In genomic region chr10:61059636-61060035, GRCh38 we compare ENCODE assay signal across 20 cellular contexts.
DNase-seq lines count a peak whose midpoint lies in the region; ATAC-seq and TF ChIP-seq lines count a peak whose summit lies in the region.
"Had no signal": no experiment of that assay in that cellular context is flagged by ENCODE, and none has a peak within 500 bp of the region (broad histone marks: within the 10 kb centered on the region; RNA-seq: fewer than 3 reads in every experiment).

No MANE protein-coding gene starts in this region.

- no peaks in the 10 kb centered on the region for H3F3A ChIP-seq in GM23338 (replicated peaks; ENCODE audit: low read depth)

- 0 out of 2 replicates have a peak overlapping the region, but pooled peaks have one; percentile 44 for H3K27ac Mint-ChIP-seq in GM23338
- H3K27ac Mint-ChIP-seq in brain, result peak overlapping the region in 3 of 5 experiments; percentile 58 to 75 (median 66)
- H3K27ac Mint-ChIP-seq in endodermal cell, result no peak overlapping the region
- H3K27ac Mint-ChIP-seq: B cell; CD8-positive, alpha-beta T cell; IgD-negative memory B cell had no signal

- no peaks in the 10 kb centered on the region for H3K9me3 ChIP-seq in endodermal cell (ENCODE audit: control insufficient read depth, low read length)
- H3K9me3 ChIP-seq in ovary, result no peaks in the 10 kb centered on the region
- H3K9me3 ChIP-seq: A549; BLaER1 treated with 17β-estradiol and CSF1 and Interleukin-3, amounts not matched to agents 10 nM and 100 nM; HAP-1 had no signal

- 0 out of 2 replicates have a peak, but pooled peaks cover 3% of the 10 kb centered on the region for H3K4me1 ChIP-seq in GM23338 (ENCODE audit: insufficient read depth)
- H3K4me1 ChIP-seq in endodermal cell (ENCODE audit: control insufficient read depth, insufficient read depth, low read length), result no peaks in the 10 kb centered on the region
- no peaks in the 10 kb centered on the region for H3K4me1 ChIP-seq in ovary (ENCODE audit: insufficient read depth)
- H3K4me1 ChIP-seq: BLaER1 treated with 17β-estradiol and CSF1 and Interleukin-3, amounts not matched to agents 10 nM and 100 nM had no signal

- H3K9me2 ChIP-seq in GM23338 (ENCODE audit: insufficient read depth), result no peaks in the 10 kb centered on the region

- no peak for DNase-seq in GM23338 (ENCODE audit: low spot score)
- no peak for DNase-seq in endodermal cell
- no peak for DNase-seq in kidney epithelial cell (ENCODE audit: low read depth)
- no peak for DNase-seq in ovary
- DNase-seq in activated CD4-positive, alpha-beta T cell treated with anti-CD3 and anti-CD28 coated beads, Interleukin-2, amount 50 U/mL, for 4 hours, result no peak
- no peak for DNase-seq in NCI-H2171 treated with DMSO at 0.1 percent for 48 hours (lab: John Stamatoyannopoulos, UW)
- DNase-seq: Calu3; CD8-positive, alpha-beta T cell; DMS79 treated with DMSO at 0.1 percent for 48 hours; GF-D8; GM23248 had no signal

- ATAC-seq in GM23338, result no peak
- ATAC-seq: A549; CD8-positive, alpha-beta T cell; GM12878; HepG2 had no signal

- no peaks in the 10 kb centered on the region for H3K27me3 ChIP-seq in GM23338 (ENCODE audit: insufficient read depth)
- H3K27me3 ChIP-seq in endodermal cell (ENCODE audit: control insufficient read depth, insufficient read depth, low read length, poor library complexity, severe bottlenecking), result no peaks in the 10 kb centered on the region
- H3K27me3 ChIP-seq in kidney epithelial cell (ENCODE audit: control insufficient read depth, insufficient read depth, low read length), result no peaks in the 10 kb centered on the region
- H3K27me3 ChIP-seq in ovary, result no peaks in the 10 kb centered on the region
- H3K27me3 ChIP-seq: BLaER1 treated with 17β-estradiol and CSF1 and Interleukin-3, amounts not matched to agents 10 nM and 100 nM had no signal

- no peaks in the 10 kb centered on the region for H3K79me2 ChIP-seq in GM23338 (replicated peaks; ENCODE audit: insufficient read depth)

- H3K4me2 ChIP-seq in GM23338, result no peak overlapping the region
- H3K4me2 ChIP-seq: A549; BLaER1 treated with 17β-estradiol and CSF1 and Interleukin-3, amounts not matched to agents 10 nM and 100 nM had no signal

- no peaks in the 10 kb centered on the region for H3K27me3 Mint-ChIP-seq in GM23338 (ENCODE audit: insufficient read depth, low read depth, poor library complexity)
- H3K27me3 Mint-ChIP-seq in brain, result no peaks in the 10 kb centered on the region
- H3K27me3 Mint-ChIP-seq in endodermal cell (ENCODE audit: insufficient read depth), result no peaks in the 10 kb centered on the region

- no peak overlapping the region for H2AFZ ChIP-seq in GM23338
- H2AFZ ChIP-seq: GM23248 had no signal

- no peak overlapping the region for H3K4me3 ChIP-seq in GM23338
- H3K4me3 ChIP-seq in endodermal cell (ENCODE audit: low read length), result no peak overlapping the region
- H3K4me3 ChIP-seq in kidney epithelial cell (ENCODE audit: low read depth, low read length), result no peak overlapping the region
- H3K4me3 ChIP-seq in ovary, result no peak overlapping the region
- H3K4me3 ChIP-seq: A549; BLaER1 treated with 17β-estradiol and CSF1 and Interleukin-3, amounts not matched to agents 10 nM and 100 nM; GM12878; GM23248; HAP-1 had no signal

- TF ChIP-seq POLR2A in ovary (IDR thresholded peaks at IDR 0.05), result no peak

- H3K9me3 Mint-ChIP-seq in GM23338 (no peaks in the 10 kb centered on the region), brain (peaks cover 0 to 9% (median 2%) of the 10 kb centered on the region in 5 experiments), endodermal cell (peaks cover 3% of the 10 kb centered on the region)
- H3K9me3 Mint-ChIP-seq: CD8-positive, alpha-beta T cell; IgD-negative memory B cell had no signal

- no peak overlapping the region for H3K9ac ChIP-seq in endodermal cell (ENCODE audit: extremely low read depth, low read length, poor library complexity, severe bottlenecking)
- H3K9ac ChIP-seq: BLaER1 treated with 17β-estradiol and CSF1 and Interleukin-3, amounts not matched to agents 10 nM and 100 nM; GM23248 had no signal

- H3K36me3 ChIP-seq in GM23338 (ENCODE audit: insufficient read depth) (no peaks in the 10 kb centered on the region), endodermal cell (ENCODE audit: control insufficient read depth, insufficient read depth, low read length) (no peaks in the 10 kb centered on the region), kidney epithelial cell (ENCODE audit: control insufficient read depth, insufficient read depth, low read length) (no peaks in the 10 kb centered on the region), ovary (no peaks in the 10 kb centered on the region)
- H3K36me3 ChIP-seq: BLaER1 treated with 17β-estradiol and CSF1 and Interleukin-3, amounts not matched to agents 10 nM and 100 nM; HAP-1 had no signal

- H3K4me3 Mint-ChIP-seq in GM23338, result no peak overlapping the region
- H3K4me3 Mint-ChIP-seq in brain, result peak overlapping the region in 1 of 5 experiments; percentile 62
- H3K4me3 Mint-ChIP-seq in endodermal cell, result no peak overlapping the region
- H3K4me3 Mint-ChIP-seq: B cell; CD8-positive, alpha-beta T cell; IgD-negative memory B cell had no signal

- intact Hi-C loops in ovary (cut with DNase I), result no loop called here

- H3K36me3 Mint-ChIP-seq in GM23338 (ENCODE audit: low read depth), result no peaks in the 10 kb centered on the region
- H3K36me3 Mint-ChIP-seq in brain, result no peaks in the 10 kb centered on the region
- H3K36me3 Mint-ChIP-seq in endodermal cell (ENCODE audit: low read depth), result no peaks in the 10 kb centered on the region
- H3K36me3 Mint-ChIP-seq: CD8-positive, alpha-beta T cell; IgD-negative memory B cell had no signal

- 88 to 100% methylated on average over 3 to 5 of the region's 5 CpGs for WGBS in endodermal cell (ENCODE audit: insufficient coverage in 1 of 2, insufficient read length in 1 of 2), 2 experiments
- WGBS in ovary, 3 donors, result 87 to 89% (median 88%) methylated on average over 5 of the region's 5 CpGs

- no peaks in the 10 kb centered on the region for H4K20me1 ChIP-seq in GM23338 (replicated peaks; ENCODE audit: insufficient read depth)
- H4K20me1 ChIP-seq: BLaER1 treated with 17β-estradiol and CSF1 and Interleukin-3, amounts not matched to agents 10 nM and 100 nM had no signal

- TF ChIP-seq CTCF in GM23338 (conservative IDR thresholded peaks at IDR 0.05; ENCODE audit: low read depth in 2 of 2) (no peak), brain (conservative IDR thresholded peaks at IDR 0.05) (no peak), endodermal cell (conservative IDR thresholded peaks at IDR 0.05) (peak; percentile 20), kidney epithelial cell (IDR thresholded peaks at IDR 0.05; ENCODE audit: insufficient read depth, low read length, poor library complexity, severe bottlenecking) (peak; percentile 1), ovary (IDR thresholded peaks at IDR 0.05) (no peak)

- no peak overlapping the region for H3K27ac ChIP-seq in GM23338 (ENCODE audit: low read depth)
- no peak overlapping the region for H3K27ac ChIP-seq in endodermal cell (ENCODE audit: low read depth, low read length)
- no peak overlapping the region for H3K27ac ChIP-seq in ovary
- H3K27ac ChIP-seq: 22Rv1; A549; BLaER1 treated with 17β-estradiol and CSF1 and Interleukin-3, amounts not matched to agents 10 nM and 100 nM; GM23248 had no signal

- no peak for TF ChIP-seq EP300 in ovary (IDR thresholded peaks at IDR 0.05)

- H3K4me1 Mint-ChIP-seq in GM23338 (peaks cover 3% of the 10 kb centered on the region; the same call in 2 of the 3 replicates), brain (peaks cover 30% of the 10 kb centered on the region), endodermal cell (peaks cover 4% of the 10 kb centered on the region)
- H3K4me1 Mint-ChIP-seq: B cell, IgD-negative memory B cell had no signal

TF ChIP-seq in GM23338, 12 proteins besides CTCF, POLR2A, EP300 and RAD21:
- TF ChIP-seq EZH2 (IDR thresholded peaks at IDR 0.05; ENCODE audit: low read depth, unreplicated experiment), result no peak
TF ChIP-seq in GM23338: peak in this region for 0.

Comparison
In these comparisons a context has a peak if more than half of its experiments do, and no peak if none do; other contexts are left out.
1. CTCF ChIP-seq: peak in endodermal cell (single experiment) and kidney epithelial cell (single experiment); none in GM23338 (0 of 2), brain (0 of 2) and ovary (0 of 3).